ENCODE assay signal across 11 cellular contexts in the genomic region with DNA sequence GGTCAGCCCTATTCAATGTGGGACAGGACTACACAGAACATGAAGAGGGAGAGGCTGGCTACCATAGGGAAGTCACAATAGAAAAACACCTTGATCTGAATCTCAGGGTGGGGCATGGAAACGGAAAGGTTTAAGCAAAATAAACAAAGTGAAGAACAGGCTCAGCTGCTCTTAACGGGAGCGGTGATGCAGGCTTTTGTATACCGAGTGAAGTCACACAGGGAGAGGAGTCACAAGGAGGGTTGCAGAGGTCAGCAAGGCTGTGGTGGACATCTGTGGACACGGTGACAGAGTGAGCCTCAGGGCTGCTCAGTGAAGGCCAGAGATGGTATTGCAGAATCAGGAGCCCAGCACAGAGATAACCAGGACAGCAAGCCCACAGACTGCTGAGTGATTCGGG. TPM values are rescaled to one million over a fixed set of nuclear protein-coding genes. Genes with fewer than 3 reads are reported as not detected.
DNase-seq lines count a peak whose midpoint lies in the region; ATAC-seq and TF ChIP-seq lines count a peak whose summit lies in the region.
"Had no signal": no experiment of that assay in that cellular context is flagged by ENCODE, and none has a peak within 500 bp of the region (broad histone marks: within the 10 kb centered on the region; RNA-seq: fewer than 3 reads in every experiment).

No MANE protein-coding gene starts in this region.

- H3K4me1 ChIP-seq in Loucy (ENCODE audit: insufficient read depth, low read length, poor library complexity, severe bottlenecking) = peaks cover 98% of the 10 kb centered on the region
- H3K4me1 ChIP-seq: SJCRH30 had no signal

- H3K9me3 Mint-ChIP-seq in natural killer cell = no peaks in the 10 kb centered on the region

- peak overlapping the region; percentile 91 to 95 for H3K27ac Mint-ChIP-seq in natural killer cell

- DNase-seq in NCI-H510A treated with DMSO at 0.1 percent for 48 hours (lab: John Stamatoyannopoulos, UW) (peak; percentile 57), NCI-H510A (lab: John Stamatoyannopoulos, UW) (no peak), caudate nucleus (lab: John Stamatoyannopoulos, UW) (no peak), natural killer cell (no peak)
- DNase-seq: activated naive CD4-positive, alpha-beta T cell; NCI-H526; SJCRH30 had no signal

- H3K27me3 ChIP-seq in Loucy (ENCODE audit: insufficient read depth, low read length, poor library complexity, severe bottlenecking) = no peaks in the 10 kb centered on the region

- H3K27me3 Mint-ChIP-seq in natural killer cell (ENCODE audit: low read depth in 2 of 2) = no peaks in the 10 kb centered on the region

- H2AFZ ChIP-seq in Loucy (ENCODE audit: low read length) = no peak overlapping the region

- TF ChIP-seq CTCF in Loucy (conservative IDR thresholded peaks at IDR 0.05; ENCODE audit: low read length) (no peak), natural killer cell (IDR thresholded peaks at IDR 0.05) (no peak)

- H3K9me3 ChIP-seq in Loucy (ENCODE audit: insufficient read depth, low read depth, low read length) = no peaks in the 10 kb centered on the region
- H3K9me3 ChIP-seq: SJCRH30 had no signal

- ATAC-seq in natural killer cell = no peak
- ATAC-seq in GM19463 (IDR thresholded peaks at IDR 0.05; ENCODE audit: unreplicated experiment) = no peak
- no peak for ATAC-seq in GM21360 (IDR thresholded peaks at IDR 0.05; ENCODE audit: unreplicated experiment)
- no peak for ATAC-seq in HG02678 (IDR thresholded peaks at IDR 0.05; ENCODE audit: unreplicated experiment)

- no peaks in the 10 kb centered on the region for H3K36me3 Mint-ChIP-seq in natural killer cell

- H3K79me2 ChIP-seq in Loucy (ENCODE audit: insufficient read depth, low read length) = peaks cover 36% of the 10 kb centered on the region; the same call in 1 of the 2 replicates

- no peaks in the 10 kb centered on the region for H3K9me2 ChIP-seq in Loucy (replicated peaks; ENCODE audit: low read depth, low read length)

- peak overlapping the region; percentile 77 for H3K9ac ChIP-seq in Loucy (ENCODE audit: low read depth, low read length, poor library complexity, severe bottlenecking)

- H3K4me1 Mint-ChIP-seq in natural killer cell = peaks cover 96 to 100% of the 10 kb centered on the region in 2 donors

- peak overlapping the region; percentile 26 for H3K4me3 Mint-ChIP-seq in natural killer cell

- no peaks in the 10 kb centered on the region for H4K20me1 ChIP-seq in Loucy (ENCODE audit: insufficient read depth, low read length, poor library complexity, severe bottlenecking)

- intact Hi-C loops in natural killer cell (cut with micrococcal nuclease) = no loop called here

- peak overlapping the region; percentile 93 for H3K4me2 ChIP-seq in Loucy (ENCODE audit: low read depth, low read length, poor library complexity, severe bottlenecking)

- H3K27ac ChIP-seq in caudate nucleus (ENCODE audit: low read depth, low read length) = peak overlapping the region; percentile 18
- H3K27ac ChIP-seq: SJCRH30 had no signal

- H3K36me3 ChIP-seq in Loucy (ENCODE audit: insufficient read depth, low read length) = no peaks in the 10 kb centered on the region
- H3K36me3 ChIP-seq: SJCRH30 had no signal

- peaks cover 18% of the 10 kb centered on the region for H3F3A ChIP-seq in Loucy (ENCODE audit: low read depth)

- peak overlapping the region; percentile 68 for H3K4me3 ChIP-seq in Loucy (ENCODE audit: low read length, poor library complexity, severe bottlenecking)
- H3K4me3 ChIP-seq: SJCRH30 had no signal

RNA-seq across cellular contexts. Expression of a gene that starts 30.6 kb away (rescaled TPM):
- total RNA-seq in natural killer cell = 100 to 1,000 TPM; 354 to 448 (median 420) TPM
- total RNA-seq: SJCRH30 had no signal
